14 cellular contexts compared by ENCODE assay signal in genomic region chr2:25418944-25419677, GRCh38.
DNase-seq lines count a peak whose midpoint lies in the region; ATAC-seq, FAIRE-seq and TF ChIP-seq lines count a peak whose summit lies in the region.
"Had no signal": no experiment of that assay in that cellular context is flagged by ENCODE, and none has a peak within 500 bp of the region (broad histone marks: within the 10 kb centered on the region; RNA-seq: fewer than 3 reads in every experiment).

No MANE protein-coding gene starts in this region.

- H3K36me3 ChIP-seq in OCI-LY1 (ENCODE audit: insufficient read depth, low read length) (no peaks in the 10 kb centered on the region; the same call in 1 of the 2 replicates), endodermal cell (ENCODE audit: control insufficient read depth, insufficient read depth, low read length) (peaks cover 4% of the 10 kb centered on the region)

- ATAC-seq in GM21529 (IDR thresholded peaks at IDR 0.05; ENCODE audit: unreplicated experiment) = peak; percentile 11
- peak; percentile 4 for ATAC-seq in memory B cell (ENCODE audit: low read depth)
- no peak for ATAC-seq in natural killer cell treated with Interleukin-12 subunit alpha and Interleukin-12 subunit beta and Interleukin-15 and Interleukin-18, amount 100 ng/mL, for 72 hours
- ATAC-seq in GM21515 (IDR thresholded peaks at IDR 0.05; ENCODE audit: unreplicated experiment) = no peak
- ATAC-seq: activated naive CD4-positive, alpha-beta T cell treated with anti-CD3 and anti-CD28 coated beads, Interleukin-2, amount 50 U/mL, for 72 hours had no signal

- no peaks in the 10 kb centered on the region for H3K27me3 Mint-ChIP-seq in memory B cell
- no peaks in the 10 kb centered on the region for H3K27me3 Mint-ChIP-seq in natural killer cell treated with Interleukin-12 subunit alpha and Interleukin-12 subunit beta and Interleukin-15 and Interleukin-18, amount 100 ng/mL, for 72 hours
- H3K27me3 Mint-ChIP-seq in endodermal cell (ENCODE audit: insufficient read depth) = no peaks in the 10 kb centered on the region

- H2AFZ ChIP-seq in OCI-LY1 (ENCODE audit: low read length) = no peak overlapping the region

- H3K9me3 ChIP-seq in OCI-LY1 (ENCODE audit: low read length) (no peaks in the 10 kb centered on the region), endodermal cell (ENCODE audit: control insufficient read depth, low read length) (no peaks in the 10 kb centered on the region)

- H3K9me3 Mint-ChIP-seq in memory B cell = peaks cover 4% of the 10 kb centered on the region
- peaks cover 8% of the 10 kb centered on the region for H3K9me3 Mint-ChIP-seq in natural killer cell treated with Interleukin-12 subunit alpha and Interleukin-12 subunit beta and Interleukin-15 and Interleukin-18, amount 100 ng/mL, for 72 hours
- no peaks in the 10 kb centered on the region for H3K9me3 Mint-ChIP-seq in endodermal cell

- H3K9ac ChIP-seq in OCI-LY1 (ENCODE audit: low read length) = peak overlapping the region; percentile 12; the same call in 1 of the 2 replicates
- H3K9ac ChIP-seq in endodermal cell (ENCODE audit: extremely low read depth, low read length, poor library complexity, severe bottlenecking) = no peak overlapping the region

- H3K4me1 ChIP-seq in OCI-LY1 (ENCODE audit: insufficient read depth, low read length, severe bottlenecking) (peaks cover 50% of the 10 kb centered on the region), endodermal cell (ENCODE audit: control insufficient read depth, insufficient read depth, low read length) (no peaks in the 10 kb centered on the region)

- H3K9me2 ChIP-seq in OCI-LY1 (ENCODE audit: low read depth, low read length) = no peaks in the 10 kb centered on the region

- H3F3A ChIP-seq in OCI-LY1 (ENCODE audit: insufficient read depth, low read length) = peaks cover 11% of the 10 kb centered on the region

- DNase-seq in memory B cell (ENCODE audit: low spot score in 2 of 2) (no peak), endodermal cell (no peak), D721Med (ENCODE audit: insufficient read length, low spot score) (no peak)
- DNase-seq in natural killer cell treated with Interleukin-12 subunit alpha and Interleukin-12 subunit beta and Interleukin-15 and Interleukin-18, amount 100 ng/mL, for 72 hours (ENCODE audit: low spot score) = no peak
- DNase-seq: erythroblast, GDM1, hypothalamus, NCI-H446 treated with DMSO at 0.1 percent for 48 hours had no signal

- no peak for TF ChIP-seq CTCF in OCI-LY1 (IDR thresholded peaks at IDR 0.05; ENCODE audit: low read length)
- TF ChIP-seq CTCF in endodermal cell (conservative IDR thresholded peaks at IDR 0.05) = no peak
- TF ChIP-seq CTCF in D721Med (IDR thresholded peaks at IDR 0.05; ENCODE audit: insufficient read depth, missing control alignments) = no peak

- peaks cover 3% of the 10 kb centered on the region for H3K36me3 Mint-ChIP-seq in memory B cell
- peaks cover 12% of the 10 kb centered on the region for H3K36me3 Mint-ChIP-seq in natural killer cell treated with Interleukin-12 subunit alpha and Interleukin-12 subunit beta and Interleukin-15 and Interleukin-18, amount 100 ng/mL, for 72 hours
- peaks cover 15% of the 10 kb centered on the region for H3K36me3 Mint-ChIP-seq in endodermal cell (ENCODE audit: low read depth)

- 95 to 96% methylated on average over 13 of the region's 13 CpGs for WGBS in endodermal cell (ENCODE audit: insufficient coverage in 1 of 2, insufficient read length in 1 of 2), 2 experiments

- FAIRE-seq in D721Med (lab: Jason Lieb, UNC) = no peak
- FAIRE-seq: TTC549 had no signal

- peak overlapping the region; percentile 78 for H3K4me3 Mint-ChIP-seq in memory B cell
- H3K4me3 Mint-ChIP-seq in natural killer cell treated with Interleukin-12 subunit alpha and Interleukin-12 subunit beta and Interleukin-15 and Interleukin-18, amount 100 ng/mL, for 72 hours = no peak overlapping the region
- H3K4me3 Mint-ChIP-seq in endodermal cell = no peak overlapping the region

- H3K27ac ChIP-seq in OCI-LY1 (ENCODE audit: low read depth, low read length, poor library complexity, severe bottlenecking) (peak overlapping the region; percentile 87), endodermal cell (ENCODE audit: low read depth, low read length) (no peak overlapping the region)

- peaks cover 48% of the 10 kb centered on the region for H3K4me1 Mint-ChIP-seq in memory B cell
- peaks cover 9 to 16% of the 10 kb centered on the region in 2 donors for H3K4me1 Mint-ChIP-seq in natural killer cell treated with Interleukin-12 subunit alpha and Interleukin-12 subunit beta and Interleukin-15 and Interleukin-18, amount 100 ng/mL, for 72 hours (ENCODE audit: low read depth in 2 of 2)
- peaks cover 9% of the 10 kb centered on the region for H3K4me1 Mint-ChIP-seq in endodermal cell

- H3K79me2 ChIP-seq in OCI-LY1 (ENCODE audit: insufficient read depth, low read length) = no peaks in the 10 kb centered on the region

- peak overlapping the region; percentile 52; the same call in 1 of the 2 replicates for H3K4me3 ChIP-seq in GM08714 (ENCODE audit: low read length)
- peak overlapping the region; percentile 23 for H3K4me3 ChIP-seq in OCI-LY1 (ENCODE audit: low read depth, low read length, poor library complexity, severe bottlenecking)
- no peak overlapping the region for H3K4me3 ChIP-seq in endodermal cell (ENCODE audit: low read length)

- H3K27ac Mint-ChIP-seq in memory B cell = peak overlapping the region; percentile 100
- no peak overlapping the region for H3K27ac Mint-ChIP-seq in natural killer cell treated with Interleukin-12 subunit alpha and Interleukin-12 subunit beta and Interleukin-15 and Interleukin-18, amount 100 ng/mL, for 72 hours
- no peak overlapping the region for H3K27ac Mint-ChIP-seq in endodermal cell

- no peaks in the 10 kb centered on the region; the same call in 1 of the 2 replicates for H3K27me3 ChIP-seq in OCI-LY1 (ENCODE audit: insufficient read depth, low read length)
- no peaks in the 10 kb centered on the region for H3K27me3 ChIP-seq in endodermal cell (ENCODE audit: control insufficient read depth, insufficient read depth, low read length, poor library complexity, severe bottlenecking)

- no peaks in the 10 kb centered on the region for H4K20me1 ChIP-seq in OCI-LY1 (ENCODE audit: insufficient read depth, low read length)

- peak overlapping the region; percentile 51 for H3K4me2 ChIP-seq in OCI-LY1 (ENCODE audit: low read length)

Comparison
In these comparisons a context has a peak if more than half of its experiments do, and no peak if none do; other contexts are left out.
1. ATAC-seq: peak in GM21529 (single experiment) and memory B cell (single experiment); none in natural killer cell treated with Interleukin-12 subunit alpha and Interleukin-12 subunit beta and Interleukin-15 and Interleukin-18, amount 100 ng/mL, for 72 hours (0 of 2) and GM21515 (single experiment).